In the genomic region with DNA sequence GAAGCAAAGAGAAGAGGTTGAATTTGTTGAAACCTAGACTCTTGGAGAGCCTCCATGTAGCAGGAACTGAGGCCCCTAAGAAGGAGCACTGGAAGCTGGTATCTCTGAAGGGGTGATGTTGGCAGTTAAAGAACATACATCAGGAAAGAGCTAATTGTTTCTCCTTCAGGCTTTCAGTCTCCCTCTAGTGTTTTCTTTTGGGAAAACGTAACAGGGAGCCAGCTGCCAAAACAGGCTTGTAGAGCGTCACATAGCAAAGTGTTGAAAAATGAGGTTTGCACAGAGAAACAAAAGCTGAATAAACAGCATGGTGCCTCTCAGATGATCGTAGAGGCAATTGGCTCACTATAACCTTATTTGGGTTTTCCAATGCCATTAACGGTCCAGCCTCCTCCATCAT, we compare ENCODE assay signal across 8 cellular contexts. TPM values are rescaled to one million over a fixed set of nuclear protein-coding genes. Genes with fewer than 3 reads are reported as not detected.
A peak's percentile ranks its signal among the peaks of the same experiment; 100 is the strongest.
DNase-seq lines count a peak whose midpoint lies in the region; ATAC-seq and TF ChIP-seq lines count a peak whose summit lies in the region.

No MANE protein-coding gene starts in this region.

- CTCF ChIA-PET in activated CD8-positive, alpha-beta memory T cell treated with anti-CD3 and anti-CD28 coated beads, Interleukin-2, amount 10 ng/mL, durations not matched to agents 7 days and 5 days (lab: Charles Lee), result no interaction called here
- CTCF ChIA-PET in activated CD4-positive, alpha-beta memory T cell treated with anti-CD3 and anti-CD28 coated beads, Interleukin-2, amount 10 ng/mL, durations not matched to agents 7 days and 5 days (lab: Charles Lee), result interaction anchor here (0.6 to 1.6 kb wide), 2 partner anchors 61 to 470 kb away, joined by 3 to 5 read pairs; no protein-coding TSS in a partner anchor

- H3K27ac ChIP-seq in cardiac muscle cell, result no peak overlapping the region

- no peak overlapping the region for H3K4me3 ChIP-seq in cardiac muscle cell

- peak; percentile 25 to 31 for DNase-seq in cardiac muscle cell (ENCODE audit: low read depth in 1 of 2, low spot score in 1 of 2)
- DNase-seq in cardiac septum (ENCODE audit: low spot score), result no peak
- DNase-seq in NCI-H446 (lab: John Stamatoyannopoulos, UW), result peak; percentile 30 to 77
- DNase-seq in endothelial cell (ENCODE audit: low spot score), result peak; percentile 12
- DNase-seq in stromal cell of bone marrow (ENCODE audit: low read depth), result peak; percentile 6
- DNase-seq in activated CD8-positive, alpha-beta memory T cell treated with anti-CD3 and anti-CD28 coated beads, Interleukin-2, amount 10 ng/mL, durations not matched to agents 7 days and 5 days, result no peak
- DNase-seq in activated CD4-positive, alpha-beta memory T cell treated with anti-CD3 and anti-CD28 coated beads, Interleukin-2, amount 10 ng/mL, durations not matched to agents 7 days and 5 days, result no peak

- no peaks in the 10 kb centered on the region for H3K4me1 Mint-ChIP-seq in endothelial cell (ENCODE audit: unreplicated experiment)
- H3K4me1 Mint-ChIP-seq in activated CD8-positive, alpha-beta memory T cell treated with anti-CD3 and anti-CD28 coated beads, Interleukin-2, amount 10 ng/mL, durations not matched to agents 7 days and 5 days, result no peaks in the 10 kb centered on the region
- no peaks in the 10 kb centered on the region for H3K4me1 Mint-ChIP-seq in activated CD4-positive, alpha-beta memory T cell treated with anti-CD3 and anti-CD28 coated beads, Interleukin-2, amount 10 ng/mL, durations not matched to agents 7 days and 5 days

- H3K27me3 ChIP-seq in cardiac muscle cell, result no peaks in the 10 kb centered on the region

- intact Hi-C loops in cardiac septum (cut with DNase I), result no loop called here

- H3K27ac Mint-ChIP-seq in endothelial cell (ENCODE audit: unreplicated experiment), result no peak overlapping the region
- no peak overlapping the region for H3K27ac Mint-ChIP-seq in activated CD8-positive, alpha-beta memory T cell treated with anti-CD3 and anti-CD28 coated beads, Interleukin-2, amount 10 ng/mL, durations not matched to agents 7 days and 5 days
- no peak overlapping the region for H3K27ac Mint-ChIP-seq in activated CD4-positive, alpha-beta memory T cell treated with anti-CD3 and anti-CD28 coated beads, Interleukin-2, amount 10 ng/mL, durations not matched to agents 7 days and 5 days

- H3K36me3 ChIP-seq in cardiac muscle cell, result no peaks in the 10 kb centered on the region

- POLR2A ChIA-PET in activated CD4-positive, alpha-beta memory T cell treated with anti-CD3 and anti-CD28 coated beads, Interleukin-2, amount 10 ng/mL, durations not matched to agents 7 days and 5 days (lab: Charles Lee), result no interaction called here

- no peaks in the 10 kb centered on the region for H3K36me3 Mint-ChIP-seq in endothelial cell (ENCODE audit: low read depth, unreplicated experiment)
- H3K36me3 Mint-ChIP-seq in activated CD8-positive, alpha-beta memory T cell treated with anti-CD3 and anti-CD28 coated beads, Interleukin-2, amount 10 ng/mL, durations not matched to agents 7 days and 5 days, result no peaks in the 10 kb centered on the region
- H3K36me3 Mint-ChIP-seq in activated CD4-positive, alpha-beta memory T cell treated with anti-CD3 and anti-CD28 coated beads, Interleukin-2, amount 10 ng/mL, durations not matched to agents 7 days and 5 days (ENCODE audit: low read depth), result no peaks in the 10 kb centered on the region

- TF ChIP-seq CTCF in cardiac muscle cell (IDR thresholded peaks at IDR 0.05; ENCODE audit: low read depth, low read length), result peak; percentile 37
- peak; percentile 57 for TF ChIP-seq CTCF in endothelial cell (IDR thresholded peaks at IDR 0.05; ENCODE audit: unreplicated experiment)

- ATAC-seq in GM18870 (IDR thresholded peaks at IDR 0.05; ENCODE audit: unreplicated experiment), result no peak
- ATAC-seq in activated CD8-positive, alpha-beta memory T cell treated with anti-CD3 and anti-CD28 coated beads, Interleukin-2, amount 10 ng/mL, durations not matched to agents 7 days and 5 days, result no peak

- no peaks in the 10 kb centered on the region for H3K9me3 Mint-ChIP-seq in endothelial cell (ENCODE audit: unreplicated experiment)
- H3K9me3 Mint-ChIP-seq in activated CD8-positive, alpha-beta memory T cell treated with anti-CD3 and anti-CD28 coated beads, Interleukin-2, amount 10 ng/mL, durations not matched to agents 7 days and 5 days (ENCODE audit: low read depth), result no peaks in the 10 kb centered on the region
- peaks cover under 1% of the 10 kb centered on the region for H3K9me3 Mint-ChIP-seq in activated CD4-positive, alpha-beta memory T cell treated with anti-CD3 and anti-CD28 coated beads, Interleukin-2, amount 10 ng/mL, durations not matched to agents 7 days and 5 days

- H3K27me3 Mint-ChIP-seq in endothelial cell (ENCODE audit: unreplicated experiment), result no peaks in the 10 kb centered on the region
- peaks cover 8% of the 10 kb centered on the region for H3K27me3 Mint-ChIP-seq in activated CD8-positive, alpha-beta memory T cell treated with anti-CD3 and anti-CD28 coated beads, Interleukin-2, amount 10 ng/mL, durations not matched to agents 7 days and 5 days
- H3K27me3 Mint-ChIP-seq in activated CD4-positive, alpha-beta memory T cell treated with anti-CD3 and anti-CD28 coated beads, Interleukin-2, amount 10 ng/mL, durations not matched to agents 7 days and 5 days, result no peaks in the 10 kb centered on the region

- H3K4me1 ChIP-seq in cardiac muscle cell (ENCODE audit: low read depth), result no peaks in the 10 kb centered on the region

- H3K4me3 Mint-ChIP-seq in endothelial cell (ENCODE audit: unreplicated experiment), result no peak overlapping the region
- no peak overlapping the region for H3K4me3 Mint-ChIP-seq in activated CD8-positive, alpha-beta memory T cell treated with anti-CD3 and anti-CD28 coated beads, Interleukin-2, amount 10 ng/mL, durations not matched to agents 7 days and 5 days
- no peak overlapping the region for H3K4me3 Mint-ChIP-seq in activated CD4-positive, alpha-beta memory T cell treated with anti-CD3 and anti-CD28 coated beads, Interleukin-2, amount 10 ng/mL, durations not matched to agents 7 days and 5 days

- no peaks in the 10 kb centered on the region for H3K9me3 ChIP-seq in cardiac muscle cell (ENCODE audit: low read depth)

RNA-seq across cellular contexts. Expression of a gene that starts 46.9 kb away (rescaled TPM):
- total RNA-seq in cardiac muscle cell (168 and 176 TPM in 2 replicates), cardiac septum (48.3 TPM), endothelial cell (ENCODE audit: unreplicated experiment) (206 TPM)
- 125 and 183 TPM in 2 replicates for polyA plus RNA-seq in cardiac muscle cell
- total RNA-seq in activated CD8-positive, alpha-beta memory T cell treated with anti-CD3 and anti-CD28 coated beads, Interleukin-2, amount 10 ng/mL, durations not matched to agents 7 days and 5 days, result 100 to 1,000 TPM; 150 to 181 TPM
- 100 to 1,000 TPM; 147 to 150 TPM for total RNA-seq in activated CD4-positive, alpha-beta memory T cell treated with anti-CD3 and anti-CD28 coated beads, Interleukin-2, amount 10 ng/mL, durations not matched to agents 7 days and 5 days

Comparison
In these comparisons a context has a peak if more than half of its experiments do, and no peak if none do; other contexts are left out.
1. DNase-seq: peak in cardiac muscle cell (2 of 2), NCI-H446 (2 of 2), endothelial cell (single experiment) and stromal cell of bone marrow (single experiment); none in cardiac septum (single experiment), activated CD8-positive, alpha-beta memory T cell treated with anti-CD3 and anti-CD28 coated beads, Interleukin-2, amount 10 ng/mL, durations not matched to agents 7 days and 5 days (single experiment) and activated CD4-positive, alpha-beta memory T cell treated with anti-CD3 and anti-CD28 coated beads, Interleukin-2, amount 10 ng/mL, durations not matched to agents 7 days and 5 days (single experiment).